ENCODE assay signal across 21 cellular contexts in genomic region chr21:42288962-42289361, GRCh38. TPM values are rescaled to one million over a fixed set of nuclear protein-coding genes. Genes with fewer than 3 reads are reported as not detected.
DNase-seq lines count a peak whose midpoint lies in the region; ATAC-seq, FAIRE-seq and TF ChIP-seq lines count a peak whose summit lies in the region.
"Had no signal": no experiment of that assay in that cellular context is flagged by ENCODE, and none has a peak within 500 bp of the region (broad histone marks: within the 10 kb centered on the region; RNA-seq: fewer than 3 reads in every experiment).

No MANE protein-coding gene starts in this region.

- H2AFZ ChIP-seq in GM12878 (ENCODE audit: control insufficient read depth, low read depth, low read length) = no peak overlapping the region

- CTCF ChIA-PET in HEK293 (lab: Yijun Ruan, JAX) = no interaction called here
- CTCF ChIA-PET in GM12878 (lab: Yijun Ruan, JAX) = no interaction called here

- no peak overlapping the region for H3K27ac ChIP-seq in HEK293 (ENCODE audit: extremely low read depth, low read depth, low read length)
- no peak overlapping the region for H3K27ac ChIP-seq in GM12878 (ENCODE audit: control insufficient read depth, insufficient read depth)
- H3K27ac ChIP-seq in neutrophil = peak overlapping the region; percentile 64
- H3K27ac ChIP-seq: BLaER1, C4-2B had no signal

- no TSS peak for BruUV-seq in GM12878 (replicated peaks; lab: Mats Ljungman, UMichigan)

- in situ Hi-C loops in GM12878 (cut with MboI) = loop anchor here (5.0 kb wide), 1 partner anchor 42 kb away; no protein-coding TSS in a partner anchor

- peaks cover 0 to 13% of the 10 kb centered on the region in 2 experiments; a peak in 2 of 3 replicates for H3K36me3 ChIP-seq in HEK293 (ENCODE audit: control insufficient read depth in 2 of 2, insufficient read depth in 1 of 2, low read length in 2 of 2)
- no peaks in the 10 kb centered on the region for H3K36me3 ChIP-seq in GM12878 (ENCODE audit: control insufficient read depth in 2 of 2, insufficient read depth in 2 of 2, low read length in 1 of 2)
- peaks cover 90% of the 10 kb centered on the region for H3K36me3 ChIP-seq in neutrophil
- H3K36me3 ChIP-seq: HAP-1 had no signal

- TF ChIP-seq EP300 in GM12878 (IDR thresholded peaks at IDR 0.05; ENCODE audit: borderline replicate concordance in 1 of 2, control insufficient read depth in 1 of 2, low read depth in 2 of 2, low read length in 2 of 2) = no peak

- H3K9ac ChIP-seq in GM12878 (ENCODE audit: control insufficient read depth, insufficient read depth, low read length) = no peak overlapping the region
- H3K9ac ChIP-seq: BLaER1 had no signal

- RAD21 ChIA-PET in GM12878 (lab: Charles Lee; ENCODE audit: unreplicated experiment) = no interaction called here

- no peak for DNase-seq in GM12878 (ENCODE audit: low read depth, low spot score)
- no peak for DNase-seq in Kasumi-1 (lab: John Stamatoyannopoulos, UW)
- DNase-seq in activated naive CD4-positive, alpha-beta T cell treated with anti-CD3 and anti-CD28 coated beads, Interleukin-2, amount 50 U/mL, for 16 hours = no peak
- DNase-seq: CD4-positive, CD25-positive, alpha-beta regulatory T cell; CD8-positive, alpha-beta memory T cell; DMS 273 treated with DMSO at 0.1 percent for 48 hours; DMS79; GDM1; GOT3 had no signal

- SMC1A ChIA-PET in GM12878 (lab: Charles Lee; ENCODE audit: uncharacterized antibody, unreplicated experiment) = interaction anchor here (4.8 kb wide), 2 partner anchors 29 to 51 kb away, joined by 21 to 34 read pairs; no protein-coding TSS in a partner anchor

- H3K4me1 ChIP-seq in HEK293 (ENCODE audit: control insufficient read depth, insufficient read depth, low read length) (no peaks in the 10 kb centered on the region), GM12878 (ENCODE audit: control insufficient read depth, insufficient read depth, low read length) (peaks cover 28% of the 10 kb centered on the region), neutrophil (ENCODE audit: control insufficient read depth in 1 of 2, insufficient read depth in 1 of 2, low read depth in 1 of 2, low read length in 1 of 2) (peaks cover 11 to 12% of the 10 kb centered on the region in 2 experiments)
- H3K4me1 ChIP-seq: HAP-1 had no signal

- no peaks in the 10 kb centered on the region for H3K79me2 ChIP-seq in GM12878 (ENCODE audit: control insufficient read depth, insufficient read depth, low read length)

- H3K4me2 ChIP-seq in GM12878 (ENCODE audit: control insufficient read depth, insufficient read depth) = no peak overlapping the region
- H3K4me2 ChIP-seq: BLaER1 had no signal

- TF ChIP-seq CTCF in HEK293 (tag by site-specific recombination; IDR thresholded peaks at IDR 0.05) (no peak), GM12878 (IDR thresholded peaks at IDR 0.05 in 2 of 3, conservative IDR thresholded peaks at IDR 0.05 in 1 of 3; ENCODE audit: control insufficient read depth in 2 of 3, extremely low read depth in 1 of 3, insufficient read depth in 1 of 3, low read depth in 3 of 3, low read length in 3 of 3) (no peak), neutrophil (IDR thresholded peaks at IDR 0.05) (no peak)

- H4K20me1 ChIP-seq in GM12878 (ENCODE audit: control insufficient read depth, insufficient read depth) = no peaks in the 10 kb centered on the region

- TF ChIP-seq POLR2A in GM12878 (IDR thresholded peaks at IDR 0.05; ENCODE audit: low read depth, low read length) = no peak

- H3K4me3 ChIP-seq in HEK293 (ENCODE audit: low read depth, low read length) (no peak overlapping the region), GM12878 (no peak overlapping the region), neutrophil (ENCODE audit: low read depth in 1 of 2, low read length in 1 of 2) (no peak overlapping the region)
- H3K4me3 ChIP-seq: BLaER1, HAP-1 had no signal

- intact Hi-C loops in GM12878 (cut with micrococcal nuclease; ENCODE audit: unreplicated experiment) = loop anchor here (5.0 kb wide), 2 partner anchors 43 to 52 kb away; no protein-coding TSS in a partner anchor

- ATAC-seq in GM12878 (no peak), SK-N-SH treated with all-trans-retinoic acid at 6 μM for 48 hours (no peak)

- no peak for FAIRE-seq in GM12878 (lab: Jason Lieb, UNC)
- FAIRE-seq: D721Med, GM12891, GM18507, H54 had no signal

- TF ChIP-seq RAD21 in GM12878 (IDR thresholded peaks at IDR 0.05; ENCODE audit: insufficient read depth, low read depth, low read length) = no peak

- H3K9me3 ChIP-seq in HEK293 (ENCODE audit: control insufficient read depth, insufficient read depth, low read depth, low read length) = no peaks in the 10 kb centered on the region
- no peaks in the 10 kb centered on the region; the same call in 2 of the 3 replicates for H3K9me3 ChIP-seq in GM12878 (replicated peaks; ENCODE audit: control insufficient read depth, insufficient read depth, low read length)
- H3K9me3 ChIP-seq in neutrophil = no peaks in the 10 kb centered on the region
- H3K9me3 ChIP-seq: HAP-1 had no signal

- H3K27me3 ChIP-seq in GM12878 (replicated peaks in 1 of 2; ENCODE audit: control insufficient read depth in 2 of 2, insufficient read depth in 2 of 2, low read length in 1 of 2) = no peaks in the 10 kb centered on the region
- no peaks in the 10 kb centered on the region for H3K27me3 ChIP-seq in neutrophil
- H3K27me3 ChIP-seq: BLaER1 had no signal

- POLR2A ChIA-PET in HEK293 (lab: Yijun Ruan, JAX) (no interaction called here), GM12878 (lab: Charles Lee) (no interaction called here)

- 74% methylated on average over 5 of the region's 5 CpGs for WGBS in GM12878 (ENCODE audit: insufficient coverage, insufficient replicate concordance, low lambda C conversion rate, missing lambda C conversion rate)

TF ChIP-seq in HEK293, 187 proteins besides CTCF, POLR2A, EP300 and RAD21:
- peak; percentile 67; the same call in 1 of the 2 replicates for TF ChIP-seq TRIM28 (IDR thresholded peaks at IDR 0.05; ENCODE audit: borderline replicate concordance, low read length)
- no peak for TF ChIP-seq ZNF211 (tag by site-specific recombination; IDR thresholded peaks at IDR 0.05; ENCODE audit: low read depth)
- peak; percentile 99 for TF ChIP-seq RBAK (tag by site-specific recombination; IDR thresholded peaks at IDR 0.05)

TF ChIP-seq in GM12878, 131 proteins besides CTCF, POLR2A, EP300 and RAD21 (continues in another document):
- TF ChIP-seq CBX3 (IDR thresholded peaks at IDR 0.05; ENCODE audit: borderline replicate concordance, low read depth) (no peak), ZBED1 (IDR thresholded peaks at IDR 0.05; ENCODE audit: borderline replicate concordance) (no peak), ZSCAN29 (IDR thresholded peaks at IDR 0.05) (no peak), ZNF217 (IDR thresholded peaks at IDR 0.05) (peak; percentile 48; the same call in 1 of the 2 replicates), ATF2 (IDR thresholded peaks at IDR 0.05; ENCODE audit: low read length) (no peak)

TF ChIP-seq in SK-N-SH treated with all-trans-retinoic acid at 6 μM for 48 hours, 23 proteins besides CTCF, POLR2A, EP300 and RAD21 (continues in another document):
- TF ChIP-seq CREB5 (CRISPR knock-in tag; IDR thresholded peaks at IDR 0.05; ENCODE audit: low read depth) (no peak), ISL1 (CRISPR knock-in tag; IDR thresholded peaks at IDR 0.05) (no peak)
- TF ChIP-seq, protein P1, sequence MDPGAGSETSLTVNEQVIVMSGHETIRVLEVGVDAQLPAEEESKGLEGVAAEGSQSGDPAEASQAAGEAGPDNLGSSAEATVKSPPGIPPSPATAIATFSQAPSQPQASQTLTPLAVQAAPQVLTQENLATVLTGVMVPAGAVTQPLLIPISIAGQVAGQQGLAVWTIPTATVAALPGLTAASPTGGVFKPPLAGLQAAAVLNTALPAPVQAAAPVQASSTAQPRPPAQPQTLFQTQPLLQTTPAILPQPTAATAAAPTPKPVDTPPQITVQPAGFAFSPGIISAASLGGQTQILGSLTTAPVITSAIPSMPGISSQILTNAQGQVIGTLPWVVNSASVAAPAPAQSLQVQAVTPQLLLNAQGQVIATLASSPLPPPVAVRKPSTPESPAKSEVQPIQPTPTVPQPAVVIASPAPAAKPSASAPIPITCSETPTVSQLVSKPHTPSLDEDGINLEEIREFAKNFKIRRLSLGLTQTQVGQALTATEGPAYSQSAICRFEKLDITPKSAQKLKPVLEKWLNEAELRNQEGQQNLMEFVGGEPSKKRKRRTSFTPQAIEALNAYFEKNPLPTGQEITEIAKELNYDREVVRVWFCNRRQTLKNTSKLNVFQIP (CRISPR knock-in tag; IDR thresholded peaks at IDR 0.05; ENCODE audit: borderline replicate concordance, low read depth) = no peak

RNA-seq across cellular contexts. Expression of gene TFF3, which starts 26.2 kb away (rescaled TPM):
- total RNA-seq in GM12878 (2013; cell fraction: nucleolus; rRNA removed) = not detected in 2 replicates
- total RNA-seq in GM12878 (2014; rRNA removed) (not detected in 2 replicates), GM12878 (2014; rRNA removed; fragmentation: Illumina TruSeq; extraction: Trizol) (not detected in 2 replicates), GM12878 (2021) (0.74 TPM in 1 of 2 replicates, not detected in the other)
- not detected for polyA plus RNA-seq in GM12878 (2011; ENCODE audit: low read depth)
- polyA plus RNA-seq in GM12878 (2011; rRNA removed) (not detected in 2 replicates), GM12878 (2014; fragmentation: Illumina TruSeq; extraction: Trizol) (not detected in 2 replicates), GM12878 (2014; fragmentation: Nextera tagmentation; extraction: Ambion mirVana) (not detected), GM12878 (2014; rRNA removed) (not detected in 2 replicates), GM12878 (2016; fragmentation: Nextera tagmentation; extraction: Ambion mirVana) (not detected)
- not detected in 2 replicates for polyA plus RNA-seq in GM12878 (2011; cell fraction: cytosol; rRNA removed)
- not detected in 2 replicates for polyA plus RNA-seq in GM12878 (2011; cell fraction: nucleus; rRNA removed)
- not detected in 2 replicates for polyA plus RNA-seq in GM12878 (2012)
- polyA minus RNA-seq in GM12878 (2011; rRNA and poly(A)+ RNA removed) = not detected in 2 replicates
- not detected in 2 replicates for polyA minus RNA-seq in GM12878 (2011; cell fraction: cytosol; rRNA and poly(A)+ RNA removed)
- not detected in 2 replicates for polyA minus RNA-seq in GM12878 (2011; cell fraction: nucleus; rRNA and poly(A)+ RNA removed)
- total RNA-seq: A172; A673; CD4-positive, CD25-positive, alpha-beta regulatory T cell; CD8-positive, alpha-beta memory T cell had no signal
- polyA plus RNA-seq: CD4-positive, CD25-positive, alpha-beta regulatory T cell; CD8-positive, alpha-beta memory T cell had no signal
